In the genomic region with DNA sequence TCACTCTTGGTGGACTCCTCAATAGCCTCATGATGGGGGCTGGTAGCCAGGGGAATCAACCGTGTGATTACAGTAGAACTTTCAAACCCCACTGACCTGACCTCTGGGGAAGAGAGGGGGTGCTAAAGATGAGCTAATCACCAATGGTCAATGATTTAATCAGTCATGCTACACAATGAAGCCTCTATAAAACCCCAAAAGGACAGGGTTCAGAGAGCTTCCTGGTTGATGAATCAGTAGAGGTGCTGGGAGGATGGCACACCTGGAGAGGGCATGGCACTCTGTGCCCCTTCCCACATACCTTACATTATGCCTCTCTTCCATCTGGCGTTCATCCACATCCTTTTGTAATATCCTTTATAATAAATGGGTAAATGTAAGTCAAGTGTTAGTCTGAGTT, we compare ENCODE assay signal across 28 cellular contexts. TPM values are rescaled to one million over a fixed set of nuclear protein-coding genes. Genes with fewer than 3 reads are reported as not detected.
"Had no signal": no experiment of that assay in that cellular context is flagged by ENCODE, and none has a peak within 500 bp of the region (broad histone marks: within the 10 kb centered on the region; RNA-seq: fewer than 3 reads in every experiment).

No MANE protein-coding gene starts in this region.

- H3K36me3 Mint-ChIP-seq: activated CD4-positive, alpha-beta memory T cell treated with anti-CD3 and anti-CD28 coated beads for 36 hours; activated naive CD8-positive, alpha-beta T cell treated with anti-CD3 and anti-CD28 coated beads for 36 hours had no signal

- H3K27ac ChIP-seq: adrenal gland, body of pancreas, cardiac muscle cell, colonic mucosa, dorsolateral prefrontal cortex, foreskin keratinocyte, right lobe of liver, testis, transverse colon had no signal

- H3K36me3 ChIP-seq: adrenal gland, cardiac muscle cell, colonic mucosa, heart right ventricle, right lobe of liver, transverse colon had no signal

- H3K4me1 ChIP-seq: adrenal gland, colonic mucosa, foreskin keratinocyte, right lobe of liver, testis had no signal

- DNase-seq: activated CD4-positive, alpha-beta memory T cell treated with anti-CD3 and anti-CD28 coated beads for 36 hours; activated CD4-positive, alpha-beta T cell treated with anti-CD3 and anti-CD28 coated beads, Interleukin-2, amount 10 ng/mL, durations not matched to agents 24 days and 14 days; activated CD4-positive, CD25-positive, alpha-beta regulatory T cell treated with anti-CD3 and anti-CD28 coated beads, Interleukin-2, amount 50 U/mL, for 72 hours; activated CD8-positive, alpha-beta memory T cell treated with anti-CD3 and anti-CD28 coated beads, Interleukin-2, amount 50 U/mL, for 4 hours; activated effector memory CD4-positive, alpha-beta T cell treated with anti-CD3 and anti-CD28 coated beads, Interleukin-2, amount 50 U/mL, for 16 hours; activated naive CD4-positive, alpha-beta T cell treated with anti-CD3 and anti-CD28 coated beads for 36 hours; activated naive CD8-positive, alpha-beta T cell treated with anti-CD3 and anti-CD28 coated beads for 36 hours; activated T-cell treated with anti-CD3 and anti-CD28 coated beads, Interleukin-2, amount 50 U/mL, for 1 hour; adrenal gland; aorta; body of pancreas; cerebellar nuclear complex; colonic mucosa; dorsolateral prefrontal cortex; effector memory CD4-positive, alpha-beta T cell; foreskin keratinocyte; heart right ventricle; left ventricle myocardium superior; posterior cingulate gyrus; right lobe of liver; stimulated activated CD4-positive, alpha-beta T cell treated with anti-CD3 and anti-CD28 coated beads, Interleukin-4, amount 100 ng/mL, for 1 hour; stimulated activated naive CD8-positive, alpha-beta T cell treated with anti-CD3 and anti-CD28 coated beads, Interleukin-15, Interleukin-2, amounts not matched to agents 100 U/mL and 50 U/mL, for 24 hours; testis; transverse colon had no signal

- H3K27ac Mint-ChIP-seq: activated CD4-positive, alpha-beta memory T cell treated with anti-CD3 and anti-CD28 coated beads for 36 hours; activated CD4-positive, alpha-beta T cell treated with anti-CD3 and anti-CD28 coated beads, Interleukin-2, amount 10 ng/mL, durations not matched to agents 24 days and 14 days; activated naive CD4-positive, alpha-beta T cell treated with anti-CD3 and anti-CD28 coated beads for 36 hours; activated naive CD8-positive, alpha-beta T cell treated with anti-CD3 and anti-CD28 coated beads for 36 hours; activated T-helper 1 cell treated with anti-CD3 and anti-CD28 coated beads, Interleukin-12 subunit alpha, Interleukin-12 subunit beta, Interleukin-2, Interleukin-4 antibody, amounts not matched to agents 30 ng/mL and 10 ng/mL and 1 ng/mL, durations not matched to agents 14 hours and 24 hours and 36 hours; nephron had no signal

- H3K4me1 Mint-ChIP-seq: activated CD4-positive, alpha-beta T cell treated with anti-CD3 and anti-CD28 coated beads, Interleukin-2, amount 10 ng/mL, durations not matched to agents 24 days and 14 days; activated naive CD8-positive, alpha-beta T cell treated with anti-CD3 and anti-CD28 coated beads for 36 hours; nephron had no signal

- H3K4me3 Mint-ChIP-seq: activated CD4-positive, alpha-beta memory T cell treated with anti-CD3 and anti-CD28 coated beads for 36 hours; activated CD4-positive, alpha-beta T cell treated with anti-CD3 and anti-CD28 coated beads, Interleukin-2, amount 10 ng/mL, durations not matched to agents 24 days and 14 days; activated naive CD4-positive, alpha-beta T cell treated with anti-CD3 and anti-CD28 coated beads for 36 hours; activated naive CD8-positive, alpha-beta T cell treated with anti-CD3 and anti-CD28 coated beads for 36 hours; activated T-helper 1 cell treated with anti-CD3 and anti-CD28 coated beads, Interleukin-12 subunit alpha, Interleukin-12 subunit beta, Interleukin-2, Interleukin-4 antibody, amounts not matched to agents 30 ng/mL and 10 ng/mL and 1 ng/mL, durations not matched to agents 14 hours and 24 hours and 36 hours; nephron had no signal

- H3K9me3 ChIP-seq: adrenal gland, body of pancreas, colonic mucosa, right lobe of liver, testis, transverse colon had no signal

- H3K4me3 ChIP-seq: adrenal gland, body of pancreas, cardiac muscle cell, colonic mucosa, dorsolateral prefrontal cortex, heart right ventricle, right lobe of liver, testis, transverse colon had no signal

- H3K27me3 ChIP-seq: adrenal gland, body of pancreas, cardiac muscle cell, colonic mucosa, dorsolateral prefrontal cortex, foreskin keratinocyte, heart right ventricle, right lobe of liver, testis, transverse colon had no signal

RNA-seq across cellular contexts. Expression of a gene that starts 8.9 kb away (rescaled TPM):
- total RNA-seq: activated CD4-positive, alpha-beta memory T cell treated with anti-CD3 and anti-CD28 coated beads for 36 hours; activated CD4-positive, alpha-beta T cell treated with anti-CD3 and anti-CD28 coated beads, Interleukin-2, amount 10 ng/mL, durations not matched to agents 24 days and 14 days; activated CD8-positive, alpha-beta memory T cell treated with anti-CD3 and anti-CD28 coated beads for 36 hours; activated naive CD4-positive, alpha-beta T cell treated with anti-CD3 and anti-CD28 coated beads for 36 hours; activated naive CD8-positive, alpha-beta T cell treated with anti-CD3 and anti-CD28 coated beads for 36 hours; activated T-helper 1 cell treated with anti-CD3 and anti-CD28 coated beads, Interleukin-12 subunit alpha, Interleukin-12 subunit beta, Interleukin-2, Interleukin-4 antibody, amounts not matched to agents 30 ng/mL and 10 ng/mL and 1 ng/mL, durations not matched to agents 14 hours and 24 hours and 36 hours had no signal
- polyA plus RNA-seq: aorta had no signal
